ENCODE assay signal across 10 cellular contexts in the genomic region with DNA sequence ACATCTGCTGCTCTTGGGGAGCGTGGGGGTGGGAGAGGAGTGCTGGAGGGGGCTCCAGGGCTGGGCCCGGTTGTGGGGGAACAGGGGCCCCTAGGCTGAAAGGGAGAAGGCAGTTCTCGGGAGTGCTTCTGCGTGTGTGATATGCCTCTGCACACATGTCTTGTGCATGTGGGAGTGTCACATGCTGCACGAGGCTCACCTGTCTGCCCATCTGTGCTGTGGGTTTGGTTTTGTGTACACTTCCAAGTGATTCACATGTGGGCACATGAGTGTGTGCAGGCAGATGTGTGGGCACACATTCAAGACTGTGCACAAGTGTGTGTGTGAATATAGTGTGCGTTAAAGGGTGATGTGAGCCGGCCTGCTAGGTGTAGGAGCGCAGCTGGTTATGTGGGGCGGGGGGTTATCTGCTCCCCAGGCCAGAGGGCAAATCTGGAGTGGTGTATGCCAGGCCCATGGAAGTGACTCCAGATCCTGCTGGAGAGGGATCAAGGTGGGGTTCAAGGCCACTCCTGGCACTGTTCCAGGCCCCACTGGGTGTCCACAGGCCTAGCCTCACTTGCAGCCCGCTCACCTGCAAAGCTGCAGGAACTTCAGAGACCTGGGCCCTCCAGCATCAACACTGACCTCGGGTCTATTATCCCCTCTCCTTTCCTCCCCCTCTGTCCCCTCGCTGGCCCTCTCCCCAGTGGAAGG. TPM values are rescaled to one million over a fixed set of nuclear protein-coding genes. Genes with fewer than 3 reads are reported as not detected.
DNase-seq lines count a peak whose midpoint lies in the region; ATAC-seq and TF ChIP-seq lines count a peak whose summit lies in the region.
"Had no signal": no experiment of that assay in that cellular context is flagged by ENCODE, and none has a peak within 500 bp of the region (broad histone marks: within the 10 kb centered on the region; RNA-seq: fewer than 3 reads in every experiment).

No MANE protein-coding gene starts in this region.

- H3K36me3 ChIP-seq in muscle layer of colon (ENCODE audit: insufficient read depth, low read length) (no peaks in the 10 kb centered on the region), thoracic aorta (no peaks in the 10 kb centered on the region)

- TF ChIP-seq CTCF in coronary artery (IDR thresholded peaks at IDR 0.05) (no peak), thoracic aorta (IDR thresholded peaks at IDR 0.05) (no peak)

- H3K4me3 ChIP-seq in coronary artery = peak overlapping the region; percentile 97
- peak overlapping the region; percentile 62 to 64 for H3K4me3 ChIP-seq in muscle layer of colon (ENCODE audit: low read depth in 1 of 2, low read length in 2 of 2)
- H3K4me3 ChIP-seq in thoracic aorta = peak overlapping the region; percentile 92

- H3K27me3 ChIP-seq in muscle layer of colon (ENCODE audit: control insufficient read depth in 1 of 2, insufficient read depth in 2 of 2, low read length in 2 of 2) (no peaks in the 10 kb centered on the region), thoracic aorta (replicated peaks; ENCODE audit: insufficient read depth) (no peaks in the 10 kb centered on the region)

- DNase-seq in NCI-H2171 (lab: John Stamatoyannopoulos, UW) (peak; percentile 18), coronary artery (ENCODE audit: low spot score) (no peak), thoracic aorta (ENCODE audit: low spot score) (no peak), SW 1271 (lab: John Stamatoyannopoulos, UW) (no peak), left colon (no peak)
- DNase-seq in activated effector memory CD4-positive, alpha-beta T cell treated with Interleukin-2 at 50 U/mL for 16 hours = no peak
- DNase-seq: activated naive CD4-positive, alpha-beta T cell treated with anti-CD3 and anti-CD28 coated beads, Interleukin-2, amount 10 ng/mL, durations not matched to agents 7 days and 5 days; NCI-H510A had no signal

- H3K9ac ChIP-seq in muscle layer of colon (ENCODE audit: low read length) = peak overlapping the region; percentile 12

- intact Hi-C loops in left colon (cut with DNase I, micrococcal nuclease) = no loop called here

- H3K27ac ChIP-seq in coronary artery = peak overlapping the region; percentile 95 to 98
- peak overlapping the region; percentile 92 for H3K27ac ChIP-seq in muscle layer of colon (ENCODE audit: low read depth, low read length)
- peak overlapping the region; percentile 93 to 96 for H3K27ac ChIP-seq in thoracic aorta

- H3K4me1 ChIP-seq in muscle layer of colon (ENCODE audit: insufficient read depth, low read length) (peaks cover 56% of the 10 kb centered on the region), thoracic aorta (ENCODE audit: control insufficient read depth in 1 of 2, low read depth in 2 of 2) (peaks cover 17 to 56% of the 10 kb centered on the region in 2 donors)

- ATAC-seq in thoracic aorta (ENCODE audit: insufficient number of reproducible peaks, low FRiP score, low read depth) = no peak
- no peak for ATAC-seq in HG02852 (IDR thresholded peaks at IDR 0.05; ENCODE audit: unreplicated experiment)
- ATAC-seq in left colon = no peak

- no peaks in the 10 kb centered on the region for H3K9me3 ChIP-seq in muscle layer of colon (ENCODE audit: low read length)
- H3K9me3 ChIP-seq in thoracic aorta = no peaks in the 10 kb centered on the region

RNA-seq across cellular contexts. Expression of gene BAHCC1, which starts 3.8 kb away (rescaled TPM):
- total RNA-seq in thoracic aorta (10 to 100 TPM; 41.2 to 69.6 TPM), left colon (10 to 100 TPM; 12.2 to 14.2 TPM)
